In genomic region chr6:73537677-73538076, GRCh38 we compare ENCODE assay signal across 18 cellular contexts. TPM values are rescaled to one million over a fixed set of nuclear protein-coding genes. Genes with fewer than 3 reads are reported as not detected.
DNase-seq lines count a peak whose midpoint lies in the region; ATAC-seq, FAIRE-seq and TF ChIP-seq lines count a peak whose summit lies in the region.
"Had no signal": no experiment of that assay in that cellular context is flagged by ENCODE, and none has a peak within 500 bp of the region (broad histone marks: within the 10 kb centered on the region; RNA-seq: fewer than 3 reads in every experiment).

No MANE protein-coding gene starts in this region.

- H3K4me1 Mint-ChIP-seq in osteocyte (ENCODE audit: unreplicated experiment), result peaks cover 4% of the 10 kb centered on the region

- H3K36me3 Mint-ChIP-seq in osteocyte (ENCODE audit: unreplicated experiment), result no peaks in the 10 kb centered on the region

- DNase-seq in GM18507 (ENCODE audit: extremely low spot score, insufficient read length, low read depth) (no peak), osteocyte (ENCODE audit: extremely low spot score, unreplicated experiment) (peak; percentile 4), NCI-H1436 (lab: John Stamatoyannopoulos, UW) (no peak), NCI-H774 (lab: John Stamatoyannopoulos, UW) (no peak)
- DNase-seq: activated CD4-positive, alpha-beta T cell treated with anti-CD3 and anti-CD28 coated beads for 48 hours; CD4-positive, alpha-beta T cell; cortex of kidney; DMS 273 treated with DMSO at 0.1 percent for 48 hours; HCEC 1CT; KBM-7; left ventricle myocardium inferior; NCI-H1694; Right ventricle myocardium superior; stimulated activated CD4-positive, alpha-beta T cell treated with anti-CD3 and anti-CD28 coated beads, Interleukin-2, amount 100 ng/mL, for 24 hours had no signal

- ATAC-seq in GM19463 (IDR thresholded peaks at IDR 0.05; ENCODE audit: unreplicated experiment) (peak; percentile 68), HG03571 (IDR thresholded peaks at IDR 0.05; ENCODE audit: unreplicated experiment) (peak; percentile 51), GM19035 (IDR thresholded peaks at IDR 0.05; ENCODE audit: unreplicated experiment) (no peak)

- H3K27ac Mint-ChIP-seq in osteocyte (ENCODE audit: unreplicated experiment), result no peak overlapping the region
- H3K27ac Mint-ChIP-seq: CD4-positive, alpha-beta T cell; stimulated activated naive CD8-positive, alpha-beta T cell treated with anti-CD3 and anti-CD28 coated beads, Interleukin-15, Interleukin-2, amounts not matched to agents 100 ng/mL and 50 ng/mL, for 24 hours had no signal

- no peaks in the 10 kb centered on the region for H3K27me3 Mint-ChIP-seq in osteocyte (ENCODE audit: unreplicated experiment)
- H3K27me3 Mint-ChIP-seq: CD4-positive, alpha-beta T cell; stimulated activated naive CD8-positive, alpha-beta T cell treated with anti-CD3 and anti-CD28 coated beads, Interleukin-15, Interleukin-2, amounts not matched to agents 100 ng/mL and 50 ng/mL, for 24 hours had no signal

- H3K4me3 Mint-ChIP-seq in osteocyte (ENCODE audit: unreplicated experiment), result no peak overlapping the region
- H3K4me3 Mint-ChIP-seq: CD4-positive, alpha-beta T cell; stimulated activated naive CD8-positive, alpha-beta T cell treated with anti-CD3 and anti-CD28 coated beads, Interleukin-15, Interleukin-2, amounts not matched to agents 100 ng/mL and 50 ng/mL, for 24 hours had no signal

- no peak for TF ChIP-seq CTCF in osteocyte (IDR thresholded peaks at IDR 0.05)

- H3K9me3 Mint-ChIP-seq in osteocyte (ENCODE audit: unreplicated experiment), result no peaks in the 10 kb centered on the region
- H3K9me3 Mint-ChIP-seq: CD4-positive, alpha-beta T cell; stimulated activated naive CD8-positive, alpha-beta T cell treated with anti-CD3 and anti-CD28 coated beads, Interleukin-15, Interleukin-2, amounts not matched to agents 100 ng/mL and 50 ng/mL, for 24 hours had no signal

- peak; percentile 59 for FAIRE-seq in GM18507 (lab: Jason Lieb, UNC)

RNA-seq across cellular contexts. Expression of gene EEF1A1, which starts 16.8 kb away (rescaled TPM):
- 10,441 and 10,582 TPM in 2 replicates for total RNA-seq in osteocyte
